10 cellular contexts compared by ENCODE assay signal in the genomic region with DNA sequence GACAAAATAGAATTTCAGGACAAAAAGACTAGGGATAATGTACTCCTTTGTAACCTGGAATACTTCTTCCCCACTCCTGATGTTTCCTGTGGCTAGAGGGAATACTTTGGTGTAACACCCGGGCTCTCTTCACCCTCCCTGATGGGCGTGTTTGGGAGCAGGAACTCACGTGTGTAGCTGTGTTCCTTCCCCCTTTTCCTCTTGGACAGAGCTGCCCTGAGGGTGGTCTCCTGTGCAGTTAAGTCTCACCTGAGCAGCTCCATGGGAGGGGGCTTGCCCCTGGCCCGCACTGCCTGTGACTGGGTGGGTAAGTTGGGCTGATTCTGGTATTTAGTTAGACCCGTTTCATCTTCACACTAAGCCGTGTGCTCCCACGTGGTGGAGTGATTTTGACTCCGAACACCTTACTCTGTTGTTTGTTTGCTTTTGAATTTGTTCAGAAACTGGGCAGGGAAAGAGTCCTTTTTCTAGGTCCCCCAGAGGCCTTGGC.
DNase-seq lines count a peak whose midpoint lies in the region; ATAC-seq and TF ChIP-seq lines count a peak whose summit lies in the region.
"Had no signal": no experiment of that assay in that cellular context is flagged by ENCODE, and none has a peak within 500 bp of the region (broad histone marks: within the 10 kb centered on the region; RNA-seq: fewer than 3 reads in every experiment).

No MANE protein-coding gene starts in this region.

- ATAC-seq in omental fat pad (ENCODE audit: low FRiP score): peak; percentile 73
- ATAC-seq in activated T-helper 17 cell treated with anti-CD3 and anti-CD28 coated beads, Interleukin-2, amount 50 U/mL, for 72 hours (replicated peaks): no peak

- no peak overlapping the region for H3K27ac Mint-ChIP-seq in activated T-helper 17 cell treated with anti-CD3 and anti-CD28 coated beads, Interleukin-2, amount 50 U/mL, for 72 hours
- H3K27ac Mint-ChIP-seq: activated B cell treated with CpG ODN at 0.5 μM for 24 hours had no signal

- H3K27me3 Mint-ChIP-seq in activated T-helper 17 cell treated with anti-CD3 and anti-CD28 coated beads, Interleukin-2, amount 50 U/mL, for 72 hours: no peaks in the 10 kb centered on the region
- H3K27me3 Mint-ChIP-seq: activated B cell treated with CpG ODN at 0.5 μM for 24 hours had no signal

- no peaks in the 10 kb centered on the region for H3K9me3 Mint-ChIP-seq in activated T-helper 17 cell treated with anti-CD3 and anti-CD28 coated beads, Interleukin-2, amount 50 U/mL, for 72 hours
- H3K9me3 Mint-ChIP-seq: activated B cell treated with CpG ODN at 0.5 μM for 24 hours had no signal

- no peak for TF ChIP-seq CTCF in epithelial cell of esophagus (IDR thresholded peaks at IDR 0.05; ENCODE audit: insufficient read depth, low read depth, low read length, missing control alignments)
- TF ChIP-seq CTCF in omental fat pad (IDR thresholded peaks at IDR 0.05): no peak

- no peak overlapping the region for H3K4me3 Mint-ChIP-seq in activated T-helper 17 cell treated with anti-CD3 and anti-CD28 coated beads, Interleukin-2, amount 50 U/mL, for 72 hours
- H3K4me3 Mint-ChIP-seq: activated B cell treated with CpG ODN at 0.5 μM for 24 hours had no signal

- DNase-seq in EH (ENCODE audit: low read depth) (peak; percentile 54), NCI-H446 treated with DMSO at 0.1 percent for 48 hours (lab: John Stamatoyannopoulos, UW) (peak; percentile 4), epithelial cell of esophagus (ENCODE audit: low read depth) (peak; percentile 78), omental fat pad (ENCODE audit: low spot score) (no peak), NCI-H2107 treated with DMSO at 0.1 percent for 48 hours (lab: John Stamatoyannopoulos, UW; ENCODE audit: unreplicated experiment) (no peak), NCI-H1436 treated with DMSO at 0.1 percent for 48 hours (lab: John Stamatoyannopoulos, UW) (no peak), NCI-H2196 (lab: John Stamatoyannopoulos, UW; ENCODE audit: unreplicated experiment) (no peak)
- DNase-seq: activated B cell treated with CpG ODN at 0.5 μM for 24 hours, NCI-H2029 had no signal

- H3K4me1 Mint-ChIP-seq in activated T-helper 17 cell treated with anti-CD3 and anti-CD28 coated beads, Interleukin-2, amount 50 U/mL, for 72 hours: no peaks in the 10 kb centered on the region
- H3K4me1 Mint-ChIP-seq: activated B cell treated with CpG ODN at 0.5 μM for 24 hours had no signal

- H3K4me3 ChIP-seq in epithelial cell of esophagus (ENCODE audit: low read length): peak overlapping the region; percentile 84

- H3K36me3 Mint-ChIP-seq in activated T-helper 17 cell treated with anti-CD3 and anti-CD28 coated beads, Interleukin-2, amount 50 U/mL, for 72 hours (ENCODE audit: low read depth): peaks cover 15% of the 10 kb centered on the region

Comparison
In these comparisons a context has a peak if more than half of its experiments do, and no peak if none do; other contexts are left out.
1. DNase-seq: peak in EH (single experiment), NCI-H446 treated with DMSO at 0.1 percent for 48 hours (single experiment) and epithelial cell of esophagus (single experiment); none in omental fat pad (single experiment), NCI-H2107 treated with DMSO at 0.1 percent for 48 hours (single experiment), NCI-H1436 treated with DMSO at 0.1 percent for 48 hours (single experiment) and NCI-H2196 (single experiment).